Comparison of ENCODE assay signal across 5 cellular contexts in the genomic region with DNA sequence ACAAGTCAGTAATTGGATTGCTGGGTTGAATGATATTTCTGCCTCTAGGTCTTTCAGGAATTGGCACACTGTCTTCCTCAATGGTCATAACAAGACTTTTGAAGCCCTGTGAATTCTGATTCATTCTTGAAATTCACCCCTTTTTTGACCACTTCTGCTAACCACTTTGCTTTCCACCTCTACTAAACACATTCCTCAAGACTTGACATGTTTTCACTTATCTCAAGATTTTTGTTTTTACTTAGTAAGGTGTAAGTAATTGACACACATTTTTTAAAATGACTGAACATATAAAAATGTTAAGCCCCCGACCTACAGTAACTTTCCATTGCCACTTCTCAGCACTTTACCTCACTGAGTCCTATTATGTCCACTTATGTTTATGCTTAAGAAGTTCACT.
"Had no signal": no experiment of that assay in that cellular context is flagged by ENCODE, and none has a peak within 500 bp of the region (broad histone marks: within the 10 kb centered on the region; RNA-seq: fewer than 3 reads in every experiment).

No MANE protein-coding gene starts in this region.

- H3K4me3 ChIP-seq: GM23338, K562 had no signal

- H2AFZ ChIP-seq: GM23338 had no signal

- ATAC-seq: GM23338, K562 had no signal

- DNase-seq: H9, HCEC 1CT, IMR-90 had no signal

- H3K4me2 ChIP-seq: GM23338 had no signal
